ENCODE assay signal across 13 cellular contexts in the genomic region with DNA sequence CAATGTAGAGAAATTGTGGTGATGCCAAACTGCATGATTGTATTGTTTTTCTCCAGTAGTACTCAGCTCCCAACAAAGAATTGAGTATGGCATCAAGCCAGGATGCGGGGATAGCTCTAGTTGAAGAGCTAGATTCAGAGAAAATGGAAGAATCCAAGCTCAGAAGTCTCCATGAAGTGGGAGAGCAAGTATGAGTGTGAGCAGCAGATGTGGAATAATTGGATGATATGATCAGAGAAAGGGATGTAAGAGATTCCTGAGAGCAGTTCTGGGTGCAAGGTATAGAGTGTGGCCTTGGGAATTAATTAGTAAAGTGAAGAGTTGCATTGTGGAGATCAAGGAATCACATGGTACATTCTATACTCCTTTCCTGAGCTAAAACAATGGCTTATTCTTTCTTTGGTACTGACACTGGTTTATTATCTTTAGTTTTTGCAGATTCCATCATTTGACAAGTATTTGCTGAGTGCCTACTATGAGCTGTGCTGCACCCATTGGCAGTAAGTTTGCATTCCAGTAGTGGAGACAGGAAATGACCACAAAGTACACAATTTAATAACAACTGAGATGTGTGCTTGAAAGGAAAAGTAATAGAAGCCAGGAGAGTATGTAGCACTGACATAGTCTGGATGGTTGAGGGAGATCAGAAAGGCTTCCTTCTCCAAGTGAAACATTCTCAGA.
DNase-seq lines count a peak whose midpoint lies in the region; ATAC-seq and TF ChIP-seq lines count a peak whose summit lies in the region.
"Had no signal": no experiment of that assay in that cellular context is flagged by ENCODE, and none has a peak within 500 bp of the region (broad histone marks: within the 10 kb centered on the region; RNA-seq: fewer than 3 reads in every experiment).

No MANE protein-coding gene starts in this region.

- TF ChIP-seq CTCF in AG09309 (IDR thresholded peaks at IDR 0.05; ENCODE audit: control insufficient read depth, insufficient read depth, low read depth, low read length, missing control alignments): no peak
- TF ChIP-seq CTCF in choroid plexus epithelial cell (conservative IDR thresholded peaks at IDR 0.05; ENCODE audit: low read depth, low read length): no peak
- TF ChIP-seq CTCF in GM13977 (IDR thresholded peaks at IDR 0.05; ENCODE audit: extremely low read depth, insufficient read depth, missing control alignments): no peak

- no peak for ATAC-seq in HG03439 (IDR thresholded peaks at IDR 0.05; ENCODE audit: unreplicated experiment)

- in situ Hi-C loops in GM13977 (cut with MboI; ENCODE audit: low pct_unique_long_range_greater_than_20kb, low sequenced_read_pairs, unreplicated experiment): no loop called here

- no peak overlapping the region for H3K4me3 ChIP-seq in AG09309 (ENCODE audit: control insufficient read depth, low read depth, low read length)
- no peak overlapping the region for H3K4me3 ChIP-seq in choroid plexus epithelial cell (ENCODE audit: low read depth, low read length)

- peak; percentile 59 for DNase-seq in AG09309 (ENCODE audit: low read depth)
- DNase-seq in HT1080 (ENCODE audit: low read depth): peak; percentile 93
- peak; percentile 91 for DNase-seq in choroid plexus epithelial cell (ENCODE audit: low read depth)
- peak; percentile 80 for DNase-seq in medulla oblongata (ENCODE audit: extremely low spot score)
- DNase-seq in GM13977 (ENCODE audit: low spot score): no peak
- no peak for DNase-seq in HuH-7 (ENCODE audit: low spot score)
- DNase-seq in NK-92 (lab: John Stamatoyannopoulos, UW; ENCODE audit: unreplicated experiment): no peak
- DNase-seq: activated CD4-positive, alpha-beta T cell treated with anti-CD3 and anti-CD28 coated beads for 1 hour; activated effector memory CD4-positive, alpha-beta T cell treated with anti-CD3 and anti-CD28 coated beads, Interleukin-2, amount 50 U/mL, for 16 hours; DMS153; effector CD4-positive, alpha-beta T cell; NCI-H1436 treated with DMSO at 0.1 percent for 48 hours had no signal

Comparison
In these comparisons a context has a peak if more than half of its experiments do, and no peak if none do; other contexts are left out.
1. DNase-seq: peak in AG09309 (single experiment), HT1080 (single experiment), choroid plexus epithelial cell (single experiment) and medulla oblongata (single experiment); none in GM13977 (single experiment), HuH-7 (single experiment) and NK-92 (single experiment).